Comparison of ENCODE assay signal across 8 cellular contexts in genomic region chr2:12456293-12457151, GRCh38.
DNase-seq lines count a peak whose midpoint lies in the region; ATAC-seq and TF ChIP-seq lines count a peak whose summit lies in the region.

No MANE protein-coding gene starts in this region.

- peaks cover 2% of the 10 kb centered on the region; the same call in 1 of the 2 replicates for H3K9me3 ChIP-seq in SK-N-MC (ENCODE audit: low read depth, low read length)
- peaks cover 7% of the 10 kb centered on the region for H3K9me3 ChIP-seq in left ventricle myocardium inferior (replicated peaks)
- no peaks in the 10 kb centered on the region for H3K9me3 ChIP-seq in smooth muscle cell (replicated peaks; ENCODE audit: low read depth)

- no peaks in the 10 kb centered on the region for H4K20me1 ChIP-seq in smooth muscle cell (ENCODE audit: low read depth)

- peak overlapping the region; percentile 46 for H3K9ac ChIP-seq in SK-N-MC (ENCODE audit: insufficient read length)
- no peak overlapping the region for H3K9ac ChIP-seq in smooth muscle cell (ENCODE audit: low read depth)

- peak overlapping the region; percentile 60 for H3K4me2 ChIP-seq in smooth muscle cell

- peaks cover 6% of the 10 kb centered on the region for H3K9me3 Mint-ChIP-seq in activated naive CD4-positive, alpha-beta T cell treated with anti-CD3 and anti-CD28 coated beads, Interleukin-2, amount 50 U/mL, for 24 hours

- H3K36me3 Mint-ChIP-seq in activated naive CD4-positive, alpha-beta T cell treated with anti-CD3 and anti-CD28 coated beads, Interleukin-2, amount 50 U/mL, for 24 hours = peaks cover 3% of the 10 kb centered on the region

- DNase-seq in Ammon's horn (ENCODE audit: low spot score) = peak; percentile 69
- peak; percentile 76 for DNase-seq in SK-N-MC (ENCODE audit: low read depth, low spot score)
- DNase-seq in left ventricle myocardium inferior = peak; percentile 88
- no peak for DNase-seq in smooth muscle cell (lab: John Stamatoyannopoulos, UW; ENCODE audit: unreplicated experiment)
- DNase-seq in islet precursor cell = no peak

- peak overlapping the region; percentile 48 for H3K4me3 ChIP-seq in SK-N-MC
- peak overlapping the region; percentile 46 for H3K4me3 ChIP-seq in left ventricle myocardium inferior
- peak overlapping the region; percentile 24 for H3K4me3 ChIP-seq in smooth muscle cell

- H3F3A ChIP-seq in smooth muscle cell (ENCODE audit: low read depth) = peaks cover 8% of the 10 kb centered on the region

- H3K36me3 ChIP-seq in SK-N-MC (ENCODE audit: insufficient read depth, low read length) = no peaks in the 10 kb centered on the region
- H3K36me3 ChIP-seq in left ventricle myocardium inferior = no peaks in the 10 kb centered on the region
- H3K36me3 ChIP-seq in smooth muscle cell (ENCODE audit: low read depth) = no peaks in the 10 kb centered on the region

- H3K4me3 Mint-ChIP-seq in activated naive CD4-positive, alpha-beta T cell treated with anti-CD3 and anti-CD28 coated beads, Interleukin-2, amount 50 U/mL, for 24 hours = peak overlapping the region; percentile 80

- peak overlapping the region; percentile 95 for H3K27ac Mint-ChIP-seq in activated naive CD4-positive, alpha-beta T cell treated with anti-CD3 and anti-CD28 coated beads, Interleukin-2, amount 50 U/mL, for 24 hours

- TF ChIP-seq CTCF in left ventricle myocardium inferior (IDR thresholded peaks at IDR 0.05; ENCODE audit: borderline replicate concordance) (no peak), smooth muscle cell (IDR thresholded peaks at IDR 0.05; ENCODE audit: borderline replicate concordance, insufficient read depth, poor library complexity, severe bottlenecking) (no peak)

- no peak overlapping the region for H2AFZ ChIP-seq in smooth muscle cell (ENCODE audit: low read depth)

- 39% methylated on average over 7 of the region's 7 CpGs for WGBS in smooth muscle cell (ENCODE audit: low lambda C conversion rate)

- peak overlapping the region; percentile 95 for H3K27ac ChIP-seq in SK-N-MC
- H3K27ac ChIP-seq in left ventricle myocardium inferior (replicated peaks) = peak overlapping the region; percentile 79
- no peak overlapping the region for H3K27ac ChIP-seq in smooth muscle cell (ENCODE audit: low read depth)

- ATAC-seq in GM19328 (IDR thresholded peaks at IDR 0.05; ENCODE audit: unreplicated experiment) (peak; percentile 83), HG03442 (IDR thresholded peaks at IDR 0.05; ENCODE audit: unreplicated experiment) (peak; percentile 96)

- peaks cover 24% of the 10 kb centered on the region for H3K4me1 ChIP-seq in left ventricle myocardium inferior
- H3K4me1 ChIP-seq in smooth muscle cell (ENCODE audit: low read depth) = peaks cover 7% of the 10 kb centered on the region

- peaks cover 50% of the 10 kb centered on the region for H3K4me1 Mint-ChIP-seq in activated naive CD4-positive, alpha-beta T cell treated with anti-CD3 and anti-CD28 coated beads, Interleukin-2, amount 50 U/mL, for 24 hours

- intact Hi-C loops in left ventricle myocardium inferior (cut with micrococcal nuclease) = no loop called here

- no peaks in the 10 kb centered on the region for H3K27me3 ChIP-seq in left ventricle myocardium inferior (ENCODE audit: low read depth)
- H3K27me3 ChIP-seq in smooth muscle cell (ENCODE audit: low read depth) = no peaks in the 10 kb centered on the region

- no peaks in the 10 kb centered on the region for H3K79me2 ChIP-seq in smooth muscle cell (ENCODE audit: low read depth)

- no peaks in the 10 kb centered on the region for H3K27me3 Mint-ChIP-seq in activated naive CD4-positive, alpha-beta T cell treated with anti-CD3 and anti-CD28 coated beads, Interleukin-2, amount 50 U/mL, for 24 hours

Comparison
In these comparisons a context has a peak if more than half of its experiments do, and no peak if none do; other contexts are left out.
1. DNase-seq: peak in Ammon's horn (single experiment), SK-N-MC (single experiment) and left ventricle myocardium inferior (single experiment); none in smooth muscle cell (single experiment) and islet precursor cell (single experiment).
2. Peak in every context shown above with its lines, with median percentiles within 50 percentile points of each other: H3K4me3 ChIP-seq.